ENCODE assay signal across 8 cellular contexts in genomic region chr1:52005548-52005947, GRCh38. TPM values are rescaled to one million over a fixed set of nuclear protein-coding genes. Genes with fewer than 3 reads are reported as not detected.
DNase-seq lines count a peak whose midpoint lies in the region; ATAC-seq and TF ChIP-seq lines count a peak whose summit lies in the region.
"Not testable (repeated sequence)": the region's sequence is repeated elsewhere in the genome, so short reads cannot be mapped to it uniquely, and the experiment has no call there.

No MANE protein-coding gene starts in this region.

- not testable (repeated sequence) for H3K27me3 Mint-ChIP-seq in GM23338 (ENCODE audit: insufficient read depth, low read depth, poor library complexity); endodermal cell (ENCODE audit: insufficient read depth)
- H3K27me3 Mint-ChIP-seq in neural progenitor cell (ENCODE audit: insufficient read depth, low read depth): peaks cover 17% of the 10 kb centered on the region

- 51 to 52% methylated on average over 2 to 3 of the region's 3 CpGs for WGBS in endodermal cell (ENCODE audit: insufficient coverage in 1 of 2, insufficient read length in 1 of 2), 2 experiments
- WGBS in testis, 2 donors: 34 to 48% methylated on average over 3 of the region's 3 CpGs

- H3K9me3 Mint-ChIP-seq in GM23338, endodermal cell, neural progenitor cell: not testable (repeated sequence)

- H3K36me3 Mint-ChIP-seq in GM23338 (ENCODE audit: low read depth); endodermal cell (ENCODE audit: low read depth); neural progenitor cell: not testable (repeated sequence)

- peak overlapping the region; percentile 97 for H2AFZ ChIP-seq in GM23338
- H2AFZ ChIP-seq in neural progenitor cell (replicated peaks): not testable (repeated sequence)

- H3K4me1 ChIP-seq in GM23338 (ENCODE audit: insufficient read depth) (peaks cover 26% of the 10 kb centered on the region), endodermal cell (ENCODE audit: control insufficient read depth, insufficient read depth, low read length) (peaks cover 11% of the 10 kb centered on the region), iPS-15b (ENCODE audit: control insufficient read depth, insufficient read depth, low read length) (peaks cover 18% of the 10 kb centered on the region), neural progenitor cell (peaks cover 17% of the 10 kb centered on the region), testis (peaks cover 26% of the 10 kb centered on the region)

- not testable (repeated sequence) for H3K4me3 Mint-ChIP-seq in GM23338, neural progenitor cell
- H3K4me3 Mint-ChIP-seq in endodermal cell: peak overlapping the region; percentile 21

- not testable (repeated sequence) for H3K27ac Mint-ChIP-seq in GM23338, neural progenitor cell
- peak overlapping the region; percentile 97 for H3K27ac Mint-ChIP-seq in endodermal cell

- not testable (repeated sequence) for H3K9me2 ChIP-seq in GM23338 (ENCODE audit: insufficient read depth)

- H3K4me1 Mint-ChIP-seq in GM23338 (peaks cover 21% of the 10 kb centered on the region), endodermal cell (peaks cover 22% of the 10 kb centered on the region), neural progenitor cell (peaks cover 19% of the 10 kb centered on the region)

- peak; percentile 42 for DNase-seq in AG09319 (ENCODE audit: extremely low read depth, low read depth)
- DNase-seq in GM23338 (ENCODE audit: low spot score): peak; percentile 56
- DNase-seq in NCI-H82 (lab: John Stamatoyannopoulos, UW): peak; percentile 48
- DNase-seq in amniotic stem cell (lab: John Stamatoyannopoulos, UW): peak; percentile 41
- not testable (repeated sequence) for DNase-seq in endodermal cell; neural progenitor cell (ENCODE audit: low spot score)
- peak; percentile 37 for DNase-seq in testis

- TF ChIP-seq POLR2A in testis (IDR thresholded peaks at IDR 0.05): not testable (repeated sequence)

- TF ChIP-seq CTCF in AG09319 (IDR thresholded peaks at IDR 0.05; ENCODE audit: low read depth, low read length); GM23338 (conservative IDR thresholded peaks at IDR 0.05; ENCODE audit: low read depth in 2 of 2); endodermal cell (conservative IDR thresholded peaks at IDR 0.05); neural progenitor cell (IDR thresholded peaks at IDR 0.05); testis (IDR thresholded peaks at IDR 0.05): not testable (repeated sequence)

- H3K27ac ChIP-seq in GM23338 (ENCODE audit: low read depth): peak overlapping the region; percentile 98
- H3K27ac ChIP-seq in endodermal cell (ENCODE audit: low read depth, low read length); neural progenitor cell: not testable (repeated sequence)
- peak overlapping the region; percentile 77 to 80 for H3K27ac ChIP-seq in testis

- ATAC-seq in GM23338: peak; percentile 31

- intact Hi-C loops in testis (cut with DNase I; ENCODE audit: low total_unique reads): not testable (repeated sequence)

- H3K9me3 ChIP-seq in endodermal cell (ENCODE audit: control insufficient read depth, low read length); iPS-15b (ENCODE audit: control insufficient read depth, insufficient read depth, low read length); neural progenitor cell (ENCODE audit: low read depth); testis: not testable (repeated sequence)

- H3K4me2 ChIP-seq in GM23338 (peak overlapping the region; percentile 62), neural progenitor cell (peak overlapping the region; percentile 67)

- peak overlapping the region; percentile 40 for H3K9ac ChIP-seq in endodermal cell (ENCODE audit: extremely low read depth, low read length, poor library complexity, severe bottlenecking)
- H3K9ac ChIP-seq in iPS-15b (ENCODE audit: low read depth, low read length): peak overlapping the region; percentile 85
- not testable (repeated sequence) for H3K9ac ChIP-seq in neural progenitor cell

- not testable (repeated sequence) for H3K79me2 ChIP-seq in GM23338 (replicated peaks; ENCODE audit: insufficient read depth); neural progenitor cell (ENCODE audit: low read depth)

- not testable (repeated sequence) for H3K36me3 ChIP-seq in GM23338 (ENCODE audit: insufficient read depth); endodermal cell (ENCODE audit: control insufficient read depth, insufficient read depth, low read length); iPS-15b (ENCODE audit: control insufficient read depth, insufficient read depth, low read length); neural progenitor cell; testis (ENCODE audit: low read depth, missing control alignments)

- not testable (repeated sequence) for H4K20me1 ChIP-seq in GM23338 (replicated peaks; ENCODE audit: insufficient read depth); neural progenitor cell (ENCODE audit: low read depth)

- not testable (repeated sequence) for H3K27me3 ChIP-seq in GM23338 (ENCODE audit: insufficient read depth); endodermal cell (ENCODE audit: control insufficient read depth, insufficient read depth, low read length, poor library complexity, severe bottlenecking); iPS-15b (ENCODE audit: control insufficient read depth, insufficient read depth, low read length); neural progenitor cell; testis

- H3K4me3 ChIP-seq in GM23338: peak overlapping the region; percentile 23; the same call in 1 of the 2 replicates
- H3K4me3 ChIP-seq in endodermal cell (ENCODE audit: low read length); iPS-15b (ENCODE audit: low read depth, low read length); neural progenitor cell; testis: not testable (repeated sequence)

- not testable (repeated sequence) for H3F3A ChIP-seq in GM23338 (replicated peaks; ENCODE audit: low read depth)
- H3F3A ChIP-seq in neural progenitor cell (ENCODE audit: low read depth): peaks cover 26% of the 10 kb centered on the region

RNA-seq across cellular contexts. Expression of gene RAB3B, which starts 15.0 kb away (rescaled TPM):
- 34.6 and 37.9 TPM in 2 replicates for total RNA-seq in GM23338 (2014; rRNA removed; shearing (Covaris generic))
- 16.3 and 18.3 TPM in 2 replicates for polyA plus RNA-seq in GM23338 (2016; fragmentation: Nextera tagmentation; extraction: Ambion mirVana)
- total RNA-seq in endodermal cell: 10 to 100 TPM; 58.1 to 66.0 TPM
- 14.6 TPM for polyA plus RNA-seq in endodermal cell (2013, experiment 1 of 2)
- polyA plus RNA-seq in endodermal cell (2013, experiment 2 of 2): 16.6 TPM
- 19.3 and 20.4 TPM in 2 replicates for total RNA-seq in neural progenitor cell (ENCODE audit: low replicate concordance)
- 1 to 10 TPM; 1.4 TPM for total RNA-seq in testis
- 0.50 TPM for polyA plus RNA-seq in testis (ENCODE audit: insufficient read depth, low read depth, low replicate concordance)

RNA-seq across cellular contexts. Expression of gene KTI12, which starts 28.1 kb away (rescaled TPM):
- total RNA-seq in GM23338 (2014; rRNA removed; shearing (Covaris generic)): 12.0 and 13.0 TPM in 2 replicates
- polyA plus RNA-seq in GM23338 (2016; fragmentation: Nextera tagmentation; extraction: Ambion mirVana): 8.7 and 9.5 TPM in 2 replicates
- 1 to 10 TPM; 7.3 to 9.2 TPM for total RNA-seq in endodermal cell
- polyA plus RNA-seq in endodermal cell (2013, experiment 1 of 2): 5.7 TPM
- 5.3 TPM for polyA plus RNA-seq in endodermal cell (2013, experiment 2 of 2)
- 3.5 and 7.3 TPM in 2 replicates for total RNA-seq in neural progenitor cell (ENCODE audit: low replicate concordance)
- 10 to 100 TPM; 15.2 to 15.7 TPM for total RNA-seq in testis
- 10.6 TPM for polyA plus RNA-seq in testis (ENCODE audit: insufficient read depth, low read depth, low replicate concordance)

RNA-seq across cellular contexts. Expression of gene TXNDC12, which starts 49.4 kb away (rescaled TPM):
- 60.9 and 68.9 TPM in 2 replicates for total RNA-seq in GM23338 (2014; rRNA removed; shearing (Covaris generic))
- 88.2 and 96.6 TPM in 2 replicates for polyA plus RNA-seq in GM23338 (2016; fragmentation: Nextera tagmentation; extraction: Ambion mirVana)
- 10 to 100 TPM; 77.2 to 99.6 TPM for total RNA-seq in endodermal cell
- 74.0 TPM for polyA plus RNA-seq in endodermal cell (2013, experiment 1 of 2)
- polyA plus RNA-seq in endodermal cell (2013, experiment 2 of 2): 65.5 TPM
- total RNA-seq in neural progenitor cell (ENCODE audit: low replicate concordance): 64.5 and 75.3 TPM in 2 replicates
- 10 to 100 TPM; 33.3 to 38.4 TPM for total RNA-seq in testis
- 39.2 TPM for polyA plus RNA-seq in testis (ENCODE audit: insufficient read depth, low read depth, low replicate concordance)

RNA-seq across cellular contexts. Expression of gene BTF3L4, which starts 50.5 kb away (rescaled TPM):
- total RNA-seq in GM23338 (2014; rRNA removed; shearing (Covaris generic)): 112 and 131 TPM in 2 replicates
- polyA plus RNA-seq in GM23338 (2016; fragmentation: Nextera tagmentation; extraction: Ambion mirVana) (149 and 154 TPM in 2 replicates), testis (ENCODE audit: insufficient read depth, low read depth, low replicate concordance) (79.7 TPM)
- total RNA-seq in endodermal cell (10 to 100 TPM; 77.6 to 95.1 TPM), neural progenitor cell (ENCODE audit: low replicate concordance) (174 and 288 TPM in 2 replicates), testis (10 to 100 TPM; 44.5 to 49.5 TPM)
- polyA plus RNA-seq in endodermal cell (2013, experiment 1 of 2): 125 TPM
- 113 TPM for polyA plus RNA-seq in endodermal cell (2013, experiment 2 of 2)
